ENCODE assay signal across 2 cellular contexts in genomic region chr1:87501738-87502137, GRCh38.
TF ChIP-seq lines count a peak whose summit lies in the region.

No MANE protein-coding gene starts in this region.

TF ChIP-seq in SK-N-SH, 30 proteins besides CTCF, POLR2A, EP300 and RAD21:
- TF ChIP-seq TCF12 (IDR thresholded peaks at IDR 0.05): no peak
- TF ChIP-seq POLR2AphosphoS5 (IDR thresholded peaks at IDR 0.05; ENCODE audit: low read depth, low read length): no peak
- no peak for TF ChIP-seq FOXJ3 (CRISPR knock-in tag; IDR thresholded peaks at IDR 0.05)
- no peak for TF ChIP-seq USF2 (IDR thresholded peaks at IDR 0.05; ENCODE audit: borderline replicate concordance, low read depth, low read length)
- TF ChIP-seq NFIC (IDR thresholded peaks at IDR 0.05; ENCODE audit: borderline replicate concordance): no peak
- no peak for TF ChIP-seq REST (IDR thresholded peaks at IDR 0.05; ENCODE audit: low read depth, low read length)
- no peak for TF ChIP-seq MEF2A (IDR thresholded peaks at IDR 0.05; ENCODE audit: borderline replicate concordance, low read depth)

TF ChIP-seq in SK-N-SH treated with all-trans-retinoic acid at 6 μM for 48 hours, 23 proteins besides CTCF, POLR2A, EP300 and RAD21:
- TF ChIP-seq OSR1 (CRISPR knock-in tag; IDR thresholded peaks at IDR 0.05) (no peak), PPARA (CRISPR knock-in tag; IDR thresholded peaks at IDR 0.05; ENCODE audit: borderline replicate concordance) (no peak), POU6F1 (CRISPR knock-in tag; IDR thresholded peaks at IDR 0.05; ENCODE audit: borderline replicate concordance, low read depth) (no peak), BACH2 (CRISPR knock-in tag; IDR thresholded peaks at IDR 0.05; ENCODE audit: borderline replicate concordance) (no peak), TSHZ2 (CRISPR knock-in tag; IDR thresholded peaks at IDR 0.05) (no peak), ZNF565 (CRISPR knock-in tag; conservative IDR thresholded peaks at IDR 0.05; ENCODE audit: low read depth) (no peak), CSDC2 (CRISPR knock-in tag; IDR thresholded peaks at IDR 0.05) (no peak), TCF4 (CRISPR knock-in tag; IDR thresholded peaks at IDR 0.05; ENCODE audit: borderline replicate concordance) (no peak), RARB (CRISPR knock-in tag; IDR thresholded peaks at IDR 0.05) (no peak), GLIS3 (CRISPR knock-in tag; IDR thresholded peaks at IDR 0.05) (no peak), SNAI2 (CRISPR knock-in tag; IDR thresholded peaks at IDR 0.05) (no peak), ARNTL (CRISPR knock-in tag; IDR thresholded peaks at IDR 0.05; ENCODE audit: borderline replicate concordance, low read depth) (no peak), ISL1 (CRISPR knock-in tag; IDR thresholded peaks at IDR 0.05) (no peak), CSRNP3 (CRISPR knock-in tag; IDR thresholded peaks at IDR 0.05) (no peak), ESRRG (CRISPR knock-in tag; IDR thresholded peaks at IDR 0.05) (no peak), ZNF8 (CRISPR knock-in tag; IDR thresholded peaks at IDR 0.05) (no peak)
